In genomic region chr7:28102778-28103177, GRCh38 we compare ENCODE assay signal across 10 cellular contexts.
A peak's percentile ranks its signal among the peaks of the same experiment; 100 is the strongest.
DNase-seq lines count a peak whose midpoint lies in the region; ATAC-seq and TF ChIP-seq lines count a peak whose summit lies in the region.
"Had no signal": no experiment of that assay in that cellular context is flagged by ENCODE, and none has a peak within 500 bp of the region (broad histone marks: within the 10 kb centered on the region; RNA-seq: fewer than 3 reads in every experiment).

No MANE protein-coding gene starts in this region.

- H3K27ac ChIP-seq in mammary epithelial cell (ENCODE audit: insufficient read depth, low read depth, low read length), result no peak overlapping the region
- peak overlapping the region in 1 of 2 donors; percentile 89 for H3K27ac ChIP-seq in lung (ENCODE audit: low read depth in 1 of 2, low read length in 1 of 2)
- H3K27ac ChIP-seq in aorta (ENCODE audit: low read depth in 1 of 2, low read length in 2 of 2), result no peak overlapping the region

- TF ChIP-seq CTCF in MCF 10A (IDR thresholded peaks at IDR 0.05; ENCODE audit: unreplicated experiment) (no peak), mammary epithelial cell (conservative IDR thresholded peaks at IDR 0.05 in 1 of 2, IDR thresholded peaks at IDR 0.05 in 1 of 2; ENCODE audit: extremely low read depth in 1 of 2, insufficient read depth in 1 of 2, low read depth in 1 of 2, low read length in 2 of 2) (no peak), lung (IDR thresholded peaks at IDR 0.05; ENCODE audit: control extremely low read depth, extremely low read depth) (no peak)

- CTCF ChIA-PET in MCF 10A (lab: Yijun Ruan, JAX), result interaction anchor here (1.2 to 1.4 kb wide), 2 partner anchors 9 to 907 kb away, joined by 3 to 4 read pairs; no protein-coding TSS in a partner anchor
- CTCF ChIA-PET in mammary epithelial cell (lab: Charles Lee; ENCODE audit: low non-redundant PET), result no interaction called here

- no peaks in the 10 kb centered on the region for H3K9me3 Mint-ChIP-seq in MCF 10A (ENCODE audit: unreplicated experiment)

- H3K36me3 ChIP-seq in mammary epithelial cell (ENCODE audit: insufficient read depth, low read length), result no peaks in the 10 kb centered on the region
- H3K36me3 ChIP-seq in lung (ENCODE audit: control insufficient read depth in 2 of 2, insufficient read depth in 2 of 2, low read length in 2 of 2), result no peaks in the 10 kb centered on the region
- no peaks in the 10 kb centered on the region for H3K36me3 ChIP-seq in aorta (ENCODE audit: control insufficient read depth in 1 of 2, insufficient read depth in 2 of 2, low read length in 1 of 2)

- dilution Hi-C loops in mammary epithelial cell (cut with HindIII; ENCODE audit: low sequenced_read_pairs), result no loop called here

- DNase-seq in MCF 10A (ENCODE audit: unreplicated experiment), result peak; percentile 81
- no peak for DNase-seq in mammary epithelial cell
- DNase-seq in brain pericyte (ENCODE audit: low read depth, low spot score), result peak; percentile 68
- DNase-seq in lung (ENCODE audit: low spot score), result peak; percentile 36
- DNase-seq in aorta, result no peak
- no peak for DNase-seq in DMS79 treated with DMSO at 0.1 percent for 48 hours (lab: John Stamatoyannopoulos, UW)
- DNase-seq in SW480 (ENCODE audit: low spot score), result no peak
- DNase-seq: activated CD8-positive, alpha-beta memory T cell treated with anti-CD3 and anti-CD28 coated beads, Interleukin-2, amount 10 ng/mL, durations not matched to agents 7 days and 5 days; NCI-H187 had no signal

- ATAC-seq in lung (ENCODE audit: insufficient read depth, low FRiP score) (peak; percentile 58), aorta (ENCODE audit: low FRiP score) (peak; percentile 67)
- ATAC-seq in activated CD4-positive, CD25-positive, alpha-beta regulatory T cell treated with anti-CD3 and anti-CD28 coated beads, Interleukin-2, amount 50 U/mL, for 24 hours, result no peak
- ATAC-seq: activated CD8-positive, alpha-beta memory T cell treated with anti-CD3 and anti-CD28 coated beads, Interleukin-2, amount 10 ng/mL, durations not matched to agents 7 days and 5 days had no signal

- H3K9me3 ChIP-seq in mammary epithelial cell (replicated peaks; ENCODE audit: insufficient read depth, low read length) (no peaks in the 10 kb centered on the region), lung (ENCODE audit: control insufficient read depth in 2 of 2, insufficient read depth in 1 of 2, low read length in 1 of 2) (no peaks in the 10 kb centered on the region), aorta (ENCODE audit: control insufficient read depth, low read length) (no peaks in the 10 kb centered on the region)

- BruUV-seq in MCF 10A (replicated peaks; lab: Mats Ljungman, UMichigan) (no TSS peak), mammary epithelial cell (replicated peaks; lab: Mats Ljungman, UMichigan) (no TSS peak)

- H3K4me1 ChIP-seq in mammary epithelial cell (ENCODE audit: insufficient read depth, low read length) (peaks cover 24% of the 10 kb centered on the region), lung (ENCODE audit: control insufficient read depth in 2 of 2, insufficient read depth in 2 of 2, low read length in 2 of 2) (peaks cover 6 to 22% of the 10 kb centered on the region in 2 donors), aorta (ENCODE audit: control insufficient read depth in 1 of 2, insufficient read depth in 2 of 2, low read length in 2 of 2) (peaks cover 0 to 2% of the 10 kb centered on the region in 2 donors)

- peaks cover 42% of the 10 kb centered on the region for H3K79me2 ChIP-seq in mammary epithelial cell (ENCODE audit: insufficient read depth, low read length)

- H3K27me3 ChIP-seq in mammary epithelial cell (ENCODE audit: insufficient read depth, low read length), result no peaks in the 10 kb centered on the region
- no peaks in the 10 kb centered on the region for H3K27me3 ChIP-seq in lung (ENCODE audit: control insufficient read depth, insufficient read depth)
- no peaks in the 10 kb centered on the region for H3K27me3 ChIP-seq in aorta (ENCODE audit: control insufficient read depth in 1 of 2, insufficient read depth in 2 of 2, low read length in 1 of 2)

- H3K4me3 Mint-ChIP-seq in MCF 10A (ENCODE audit: unreplicated experiment), result no peak overlapping the region
- H3K4me3 Mint-ChIP-seq: activated CD8-positive, alpha-beta memory T cell treated with anti-CD3 and anti-CD28 coated beads, Interleukin-2, amount 10 ng/mL, durations not matched to agents 7 days and 5 days had no signal

- 73% methylated on average over 5 of the region's 5 CpGs for WGBS in mammary epithelial cell (ENCODE audit: low coverage, missing lambda C conversion rate)
- 65 to 85% methylated on average over 5 of the region's 5 CpGs for WGBS in lung, 2 donors
- WGBS in aorta, 2 donors, result 85 to 87% methylated on average over 5 of the region's 5 CpGs

- H3K4me2 ChIP-seq in mammary epithelial cell (ENCODE audit: insufficient read depth, low read depth, low read length), result no peak overlapping the region

- H3K4me1 Mint-ChIP-seq in MCF 10A (ENCODE audit: insufficient read depth, unreplicated experiment), result peaks cover 23% of the 10 kb centered on the region

- H3K4me3 ChIP-seq in mammary epithelial cell (replicated peaks in 1 of 3; ENCODE audit: insufficient read depth in 1 of 3, low read depth in 2 of 3, low read length in 3 of 3) (no peak overlapping the region), lung (no peak overlapping the region), aorta (ENCODE audit: low read length in 2 of 2) (no peak overlapping the region)

- no peaks in the 10 kb centered on the region for H4K20me1 ChIP-seq in mammary epithelial cell (ENCODE audit: insufficient read depth, low read length)

- intact Hi-C loops in MCF 10A (cut with micrococcal nuclease), result no loop called here
- intact Hi-C loops in mammary epithelial cell (cut with micrococcal nuclease), result no loop called here
- intact Hi-C loops in aorta (cut with DNase I), result no loop called here

- H3K27me3 Mint-ChIP-seq in MCF 10A (ENCODE audit: insufficient read depth, unreplicated experiment), result no peaks in the 10 kb centered on the region

- H2AFZ ChIP-seq in mammary epithelial cell (ENCODE audit: low read depth, low read length), result no peak overlapping the region

- no peak overlapping the region for H3K9ac ChIP-seq in mammary epithelial cell (ENCODE audit: insufficient read depth, low read length)

- peak overlapping the region; percentile 70 for H3K27ac Mint-ChIP-seq in MCF 10A (ENCODE audit: low read depth, unreplicated experiment)
- H3K27ac Mint-ChIP-seq: activated CD8-positive, alpha-beta memory T cell treated with anti-CD3 and anti-CD28 coated beads, Interleukin-2, amount 10 ng/mL, durations not matched to agents 7 days and 5 days had no signal

- POLR2A ChIA-PET in MCF 10A (lab: Yijun Ruan, JAX), result interaction anchor here (0.6 kb wide), 1 partner anchor 1739 kb away, joined by 4 read pairs; no protein-coding TSS in a partner anchor

- in situ Hi-C loops in mammary epithelial cell (cut with MboI; ENCODE audit: low sequenced_read_pairs in 2 of 2), result no loop called here

- H3K36me3 Mint-ChIP-seq in MCF 10A (ENCODE audit: insufficient read depth, unreplicated experiment), result peaks cover 11% of the 10 kb centered on the region
- H3K36me3 Mint-ChIP-seq: activated CD8-positive, alpha-beta memory T cell treated with anti-CD3 and anti-CD28 coated beads, Interleukin-2, amount 10 ng/mL, durations not matched to agents 7 days and 5 days had no signal

Comparison
In these comparisons a context has a peak if more than half of its experiments do, and no peak if none do; other contexts are left out.
1. DNase-seq: peak in MCF 10A (single experiment), brain pericyte (single experiment) and lung (single experiment); none in mammary epithelial cell (single experiment), aorta (0 of 2), DMS79 treated with DMSO at 0.1 percent for 48 hours (single experiment) and SW480 (single experiment).
2. ATAC-seq: peak in lung (single experiment) and aorta (single experiment); none in activated CD4-positive, CD25-positive, alpha-beta regulatory T cell treated with anti-CD3 and anti-CD28 coated beads, Interleukin-2, amount 50 U/mL, for 24 hours (0 of 2).